Comparison of ENCODE assay signal across 11 cellular contexts in the genomic region with DNA sequence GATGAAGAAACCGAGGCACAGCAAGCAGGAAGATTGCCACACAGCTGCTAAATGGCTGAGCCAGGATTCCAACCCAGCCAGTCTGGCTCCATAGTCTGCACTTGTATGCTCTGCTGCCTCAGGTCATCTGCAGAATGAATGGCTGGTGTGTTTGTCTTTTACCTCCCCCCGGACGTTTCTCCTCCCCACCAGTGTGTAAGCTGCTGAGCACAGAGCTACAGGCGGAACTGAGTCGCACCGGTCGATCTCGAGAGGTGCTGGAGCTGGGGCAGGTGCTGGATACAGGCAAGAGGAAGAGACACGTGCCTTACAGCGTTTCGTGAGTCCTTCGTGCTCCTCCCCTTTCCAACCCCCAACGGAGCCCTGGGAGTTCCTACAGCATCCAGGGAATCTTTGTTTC. TPM values are rescaled to one million over a fixed set of nuclear protein-coding genes. Genes with fewer than 3 reads are reported as not detected.
DNase-seq lines count a peak whose midpoint lies in the region; ATAC-seq and TF ChIP-seq lines count a peak whose summit lies in the region.
"Had no signal": no experiment of that assay in that cellular context is flagged by ENCODE, and none has a peak within 500 bp of the region (broad histone marks: within the 10 kb centered on the region; RNA-seq: fewer than 3 reads in every experiment).

No MANE protein-coding gene starts in this region.

- CTCF ChIA-PET in activated CD8-positive, alpha-beta T cell treated with anti-CD3 and anti-CD28 coated beads for 36 hours (lab: Charles Lee) = interaction anchor here (1.3 kb wide), 1 partner anchor 8 kb away, joined by 5 read pairs; no protein-coding TSS in a partner anchor

- H3K36me3 Mint-ChIP-seq in activated CD8-positive, alpha-beta T cell treated with anti-CD3 and anti-CD28 coated beads for 36 hours (ENCODE audit: low read depth) = peaks cover 8% of the 10 kb centered on the region

- no peaks in the 10 kb centered on the region for H3K9me3 Mint-ChIP-seq in activated CD8-positive, alpha-beta T cell treated with anti-CD3 and anti-CD28 coated beads for 36 hours
- H3K9me3 Mint-ChIP-seq: T-helper 2 cell treated with Interferon-gamma antibody and Interleukin-4, amounts not matched to agents 5 μg/mL and 100 μg/mL, for 36 hours had no signal

- DNase-seq in COR-L47 (lab: John Stamatoyannopoulos, UW) (peak; percentile 63), NCI-H187 treated with DMSO at 0.1 percent for 48 hours (lab: John Stamatoyannopoulos, UW) (peak; percentile 92), NCI-H524 treated with DMSO at 0.1 percent for 48 hours (lab: John Stamatoyannopoulos, UW) (no peak)
- DNase-seq in activated CD8-positive, alpha-beta T cell treated with anti-CD3 and anti-CD28 coated beads for 36 hours = no peak
- DNase-seq in stimulated activated CD4-positive, alpha-beta T cell treated with anti-CD3 and anti-CD28 coated beads, Interleukin-4, amount 100 ng/mL, for 1 hour = no peak
- DNase-seq: dermis blood vessel endothelial cell, foreskin fibroblast, MM.1S, sigmoid colon had no signal

- TF ChIP-seq CTCF in activated CD8-positive, alpha-beta T cell treated with anti-CD3 and anti-CD28 coated beads for 36 hours (IDR thresholded peaks at IDR 0.05) = no peak

- H3K27ac Mint-ChIP-seq in activated CD8-positive, alpha-beta T cell treated with anti-CD3 and anti-CD28 coated beads for 36 hours = peak overlapping the region; percentile 20
- H3K27ac Mint-ChIP-seq: T-helper 2 cell treated with Interferon-gamma antibody and Interleukin-4, amounts not matched to agents 5 μg/mL and 100 μg/mL, for 36 hours had no signal

- no peaks in the 10 kb centered on the region for H3K27me3 Mint-ChIP-seq in activated CD8-positive, alpha-beta T cell treated with anti-CD3 and anti-CD28 coated beads for 36 hours

- intact Hi-C loops in activated CD8-positive, alpha-beta T cell treated with anti-CD3 and anti-CD28 coated beads for 36 hours (cut with micrococcal nuclease) = loop anchor here (10.0 kb wide), 1 partner anchor 207 kb away; the partner anchor contains the start of gene TRIM4

- H3K4me3 Mint-ChIP-seq in activated CD8-positive, alpha-beta T cell treated with anti-CD3 and anti-CD28 coated beads for 36 hours = no peak overlapping the region
- H3K4me3 Mint-ChIP-seq: T-helper 2 cell treated with Interferon-gamma antibody and Interleukin-4, amounts not matched to agents 5 μg/mL and 100 μg/mL, for 36 hours had no signal

- peaks cover 32% of the 10 kb centered on the region for H3K4me1 Mint-ChIP-seq in activated CD8-positive, alpha-beta T cell treated with anti-CD3 and anti-CD28 coated beads for 36 hours (ENCODE audit: low read depth)

- no peak for ATAC-seq in activated CD8-positive, alpha-beta T cell treated with anti-CD3 and anti-CD28 coated beads for 36 hours
- no peak for ATAC-seq in GM18873 (IDR thresholded peaks at IDR 0.05; ENCODE audit: low FRiP score, unreplicated experiment)

- POLR2A ChIA-PET in activated CD8-positive, alpha-beta T cell treated with anti-CD3 and anti-CD28 coated beads for 36 hours (lab: Charles Lee) = interaction anchor here (2.7 to 3.0 kb wide), 2 partner anchors 21 kb away, joined by 18 to 24 read pairs; partner anchors contain the start of genes AP4M1 and MCM7

RNA-seq across cellular contexts. Expression of gene CNPY4, which starts 2.6 kb away (rescaled TPM):
- total RNA-seq in activated CD8-positive, alpha-beta T cell treated with anti-CD3 and anti-CD28 coated beads for 36 hours = 10 to 100 TPM in 1 of 2 experiments, 1 to 10 TPM in 1; 9.8 to 10.4 TPM

RNA-seq across cellular contexts. Expression of gene TAF6, which starts 2.9 kb away (rescaled TPM):
- total RNA-seq in activated CD8-positive, alpha-beta T cell treated with anti-CD3 and anti-CD28 coated beads for 36 hours = 10 to 100 TPM; 48.6 to 55.3 TPM

RNA-seq across cellular contexts. Expression of gene MBLAC1, which starts 4.7 kb away (rescaled TPM):
- total RNA-seq in activated CD8-positive, alpha-beta T cell treated with anti-CD3 and anti-CD28 coated beads for 36 hours = 1 to 10 TPM; 1.9 to 2.1 TPM

RNA-seq across cellular contexts. Expression of gene AP4M1, which starts 20.6 kb away (rescaled TPM):
- 10 to 100 TPM in 1 of 2 experiments, 1 to 10 TPM in 1; 9.8 to 10.9 TPM for total RNA-seq in activated CD8-positive, alpha-beta T cell treated with anti-CD3 and anti-CD28 coated beads for 36 hours

RNA-seq across cellular contexts. Expression of gene MCM7, which starts 20.9 kb away (rescaled TPM):
- total RNA-seq in activated CD8-positive, alpha-beta T cell treated with anti-CD3 and anti-CD28 coated beads for 36 hours = 100 to 1,000 TPM; 456 to 476 TPM

Comparison
In these comparisons a context has a peak if more than half of its experiments do, and no peak if none do; other contexts are left out.
1. DNase-seq: peak in COR-L47 (single experiment) and NCI-H187 treated with DMSO at 0.1 percent for 48 hours (single experiment); none in activated CD8-positive, alpha-beta T cell treated with anti-CD3 and anti-CD28 coated beads for 36 hours (single experiment), NCI-H524 treated with DMSO at 0.1 percent for 48 hours (single experiment) and stimulated activated CD4-positive, alpha-beta T cell treated with anti-CD3 and anti-CD28 coated beads, Interleukin-4, amount 100 ng/mL, for 1 hour (single experiment).